ENCODE assay signal across 20 cellular contexts in genomic region chr2:117409443-117409842, GRCh38.
A peak's percentile ranks its signal among the peaks of the same experiment; 100 is the strongest.
DNase-seq lines count a peak whose midpoint lies in the region; ATAC-seq and TF ChIP-seq lines count a peak whose summit lies in the region.
"Had no signal": no experiment of that assay in that cellular context is flagged by ENCODE, and none has a peak within 500 bp of the region (broad histone marks: within the 10 kb centered on the region; RNA-seq: fewer than 3 reads in every experiment).

No MANE protein-coding gene starts in this region.

- H3K36me3 ChIP-seq in left lung (no peaks in the 10 kb centered on the region), upper lobe of right lung (no peaks in the 10 kb centered on the region)
- H3K36me3 ChIP-seq: BE2C; BLaER1 treated with 17β-estradiol and CSF1 and Interleukin-3, amounts not matched to agents 10 nM and 100 nM; HAP-1 had no signal

- H3K4me3 ChIP-seq in left lung (no peak overlapping the region), upper lobe of right lung (no peak overlapping the region)
- H3K4me3 ChIP-seq: A549; BLaER1 treated with 17β-estradiol and CSF1 and Interleukin-3, amounts not matched to agents 10 nM and 100 nM; HAP-1 had no signal

- intact Hi-C loops in left lung (cut with DNase I): no loop called here
- intact Hi-C loops in upper lobe of right lung (cut with DNase I): no loop called here

- DNase-seq in left lung (peak in 1 of 2 donors; percentile 32), neural crest cell (ENCODE audit: low read depth, low spot score) (no peak), upper lobe of right lung (no peak), NCI-H2029 (lab: John Stamatoyannopoulos, UW) (no peak), NCI-H1694 treated with DMSO at 0.1 percent for 48 hours (lab: John Stamatoyannopoulos, UW) (no peak), SKM-1 (lab: John Stamatoyannopoulos, UW; ENCODE audit: unreplicated experiment) (no peak)
- DNase-seq: 8988T; ACHN; AML-193; BE2C; CD4-positive, alpha-beta T cell; CD8-positive, alpha-beta memory T cell; DMS153; DND-41; GOT3; HFFc6 had no signal

- no peaks in the 10 kb centered on the region for H3K27me3 ChIP-seq in left lung
- no peaks in the 10 kb centered on the region for H3K27me3 ChIP-seq in upper lobe of right lung
- H3K27me3 ChIP-seq: BE2C; BLaER1 treated with 17β-estradiol and CSF1 and Interleukin-3, amounts not matched to agents 10 nM and 100 nM had no signal

- H3K36me3 Mint-ChIP-seq in neural crest cell (ENCODE audit: low read depth): peaks cover 5% of the 10 kb centered on the region
- H3K36me3 Mint-ChIP-seq: CD14-positive monocyte; CD8-positive, alpha-beta memory T cell had no signal

- peak; percentile 95 for ATAC-seq in left lung
- ATAC-seq in upper lobe of right lung: peak; percentile 88
- ATAC-seq: A549 had no signal

- no peak overlapping the region for H3K4me3 Mint-ChIP-seq in neural crest cell
- H3K4me3 Mint-ChIP-seq: CD14-positive monocyte; CD4-positive, alpha-beta T cell; CD8-positive, alpha-beta memory T cell; HFFc6 had no signal

- H3K9me3 ChIP-seq in left lung: no peaks in the 10 kb centered on the region
- H3K9me3 ChIP-seq in upper lobe of right lung: no peaks in the 10 kb centered on the region
- H3K9me3 ChIP-seq: A549; BE2C; BLaER1 treated with 17β-estradiol and CSF1 and Interleukin-3, amounts not matched to agents 10 nM and 100 nM; HAP-1 had no signal

- H3K27me3 Mint-ChIP-seq in neural crest cell (ENCODE audit: low read depth): no peaks in the 10 kb centered on the region
- H3K27me3 Mint-ChIP-seq: CD4-positive, alpha-beta T cell had no signal

- H3K4me1 ChIP-seq in left lung (no peaks in the 10 kb centered on the region), upper lobe of right lung (no peaks in the 10 kb centered on the region)
- H3K4me1 ChIP-seq: A549; BE2C; BLaER1 treated with 17β-estradiol and CSF1 and Interleukin-3, amounts not matched to agents 10 nM and 100 nM; HAP-1 had no signal

- H3K4me1 Mint-ChIP-seq in neural crest cell: no peaks in the 10 kb centered on the region
- H3K4me1 Mint-ChIP-seq: CD14-positive monocyte; CD8-positive, alpha-beta memory T cell had no signal

- H3K27ac ChIP-seq in left lung (no peak overlapping the region), upper lobe of right lung (no peak overlapping the region)
- H3K27ac ChIP-seq: A549; BLaER1 treated with 17β-estradiol and CSF1 and Interleukin-3, amounts not matched to agents 10 nM and 100 nM had no signal

- peak overlapping the region; percentile 8 for H3K27ac Mint-ChIP-seq in neural crest cell (ENCODE audit: unreplicated experiment)
- H3K27ac Mint-ChIP-seq: CD14-positive monocyte; CD4-positive, alpha-beta T cell; CD8-positive, alpha-beta memory T cell; HFFc6 had no signal

- TF ChIP-seq CTCF in left lung (IDR thresholded peaks at IDR 0.05) (no peak), neural crest cell (conservative IDR thresholded peaks at IDR 0.05) (no peak), upper lobe of right lung (IDR thresholded peaks at IDR 0.05) (no peak)

- H3K9me3 Mint-ChIP-seq in neural crest cell: peaks cover 5% of the 10 kb centered on the region
